10 cellular contexts compared by ENCODE assay signal in genomic region chr7:10484767-10485166, GRCh38.
"Had no signal": no experiment of that assay in that cellular context is flagged by ENCODE, and none has a peak within 500 bp of the region (broad histone marks: within the 10 kb centered on the region; RNA-seq: fewer than 3 reads in every experiment).

No MANE protein-coding gene starts in this region.

- ATAC-seq: GM23338, HCT116 had no signal

- H3K9me3 ChIP-seq: HAP-1 had no signal

- H3K4me3 ChIP-seq: GM23248, GM23338, HAP-1 had no signal

- H2AFZ ChIP-seq: GM23248, GM23338 had no signal

- H3K9ac ChIP-seq: GM23248 had no signal

- FAIRE-seq: H1 had no signal

- H3K4me2 ChIP-seq: GM23338 had no signal

- DNase-seq: GM23248, GOT3, H7, H9, HCEC 1CT, HFFc6 had no signal

- H3K4me1 ChIP-seq: HAP-1 had no signal

- H3K36me3 ChIP-seq: HAP-1 had no signal

- H3K27ac ChIP-seq: GM23248 had no signal
